13 cellular contexts compared by ENCODE assay signal in genomic region chr3:47008258-47008671, GRCh38. TPM values are rescaled to one million over a fixed set of nuclear protein-coding genes. Genes with fewer than 3 reads are reported as not detected.
DNase-seq lines count a peak whose midpoint lies in the region; ATAC-seq, FAIRE-seq and TF ChIP-seq lines count a peak whose summit lies in the region.
"Had no signal": no experiment of that assay in that cellular context is flagged by ENCODE, and none has a peak within 500 bp of the region (broad histone marks: within the 10 kb centered on the region; RNA-seq: fewer than 3 reads in every experiment).

No MANE protein-coding gene starts in this region.

- H3K9ac ChIP-seq in GM12878 (ENCODE audit: control insufficient read depth, insufficient read depth, low read length): no peak overlapping the region

- H3K79me2 ChIP-seq in ACC112 (ENCODE audit: control insufficient read depth, insufficient read depth, low read length, unreplicated experiment) (no peaks in the 10 kb centered on the region), GM12878 (ENCODE audit: control insufficient read depth, insufficient read depth, low read length) (no peaks in the 10 kb centered on the region)

- WGBS in GM12878 (ENCODE audit: insufficient coverage, insufficient replicate concordance, low lambda C conversion rate, missing lambda C conversion rate): 96% methylated on average over 13 of the region's 13 CpGs

- no peak overlapping the region for H2AFZ ChIP-seq in ACC112 (ENCODE audit: low read length, unreplicated experiment)
- H2AFZ ChIP-seq in GM12878 (ENCODE audit: control insufficient read depth, low read depth, low read length): no peak overlapping the region

- H3K36me3 ChIP-seq in ACC112 (ENCODE audit: insufficient read depth, low read length) (no peaks in the 10 kb centered on the region), GM12878 (ENCODE audit: control insufficient read depth in 2 of 2, insufficient read depth in 2 of 2, low read length in 1 of 2) (peaks cover 10 to 31% of the 10 kb centered on the region in 2 experiments; a peak in 3 of 4 replicates)
- H3K36me3 ChIP-seq in CD8-positive, alpha-beta memory T cell (ENCODE audit: insufficient read depth, low read length): peaks cover 35% of the 10 kb centered on the region

- SMC1A ChIA-PET in GM12878 (lab: Charles Lee; ENCODE audit: uncharacterized antibody, unreplicated experiment): no interaction called here

- TF ChIP-seq POLR2A in GM12878 (IDR thresholded peaks at IDR 0.05; ENCODE audit: low read depth, low read length) (no peak; the same call in 1 of the 2 replicates), GM12891 (IDR thresholded peaks at IDR 0.05; ENCODE audit: low read depth, low read length) (no peak)

- no peaks in the 10 kb centered on the region for H3K9me3 Mint-ChIP-seq in CD8-positive, alpha-beta memory T cell
- H3K9me3 Mint-ChIP-seq in naive B cell: no peaks in the 10 kb centered on the region
- no peaks in the 10 kb centered on the region for H3K9me3 Mint-ChIP-seq in stimulated activated naive CD8-positive, alpha-beta T cell treated with anti-CD3 and anti-CD28 coated beads, Interleukin-15, amount 100 ng/mL, for 72 hours

- no peak for TF ChIP-seq RAD21 in GM12878 (IDR thresholded peaks at IDR 0.05; ENCODE audit: insufficient read depth, low read depth, low read length)

- no peak for TF ChIP-seq EP300 in GM12878 (IDR thresholded peaks at IDR 0.05; ENCODE audit: borderline replicate concordance in 1 of 2, control insufficient read depth in 1 of 2, low read depth in 2 of 2, low read length in 2 of 2)

- H3K27me3 Mint-ChIP-seq in CD8-positive, alpha-beta memory T cell: no peaks in the 10 kb centered on the region
- H3K27me3 Mint-ChIP-seq in naive B cell: no peaks in the 10 kb centered on the region
- no peaks in the 10 kb centered on the region for H3K27me3 Mint-ChIP-seq in stimulated activated naive CD8-positive, alpha-beta T cell treated with anti-CD3 and anti-CD28 coated beads, Interleukin-15, amount 100 ng/mL, for 72 hours

- peak overlapping the region in 5 of 7 donors; percentile 50 to 63 (median 59) for H3K4me3 Mint-ChIP-seq in CD8-positive, alpha-beta memory T cell
- H3K4me3 Mint-ChIP-seq in naive B cell: peak overlapping the region in 7 of 8 donors; percentile 49 to 80 (median 67)
- no peak overlapping the region for H3K4me3 Mint-ChIP-seq in stimulated activated naive CD8-positive, alpha-beta T cell treated with anti-CD3 and anti-CD28 coated beads, Interleukin-15, amount 100 ng/mL, for 72 hours

- H3K4me1 Mint-ChIP-seq in CD8-positive, alpha-beta memory T cell: peaks cover 6 to 30% (median 7%) of the 10 kb centered on the region in 3 donors
- H3K4me1 Mint-ChIP-seq in naive B cell: peaks cover 4 to 14% (median 9%) of the 10 kb centered on the region in 3 donors
- H3K4me1 Mint-ChIP-seq in stimulated activated naive CD8-positive, alpha-beta T cell treated with anti-CD3 and anti-CD28 coated beads, Interleukin-15, amount 100 ng/mL, for 72 hours: peaks cover 29% of the 10 kb centered on the region

- H3K9me3 ChIP-seq in CD8-positive, alpha-beta memory T cell (ENCODE audit: low read length): no peaks in the 10 kb centered on the region
- H3K9me3 ChIP-seq in GM12878 (replicated peaks; ENCODE audit: control insufficient read depth, insufficient read depth, low read length): no peaks in the 10 kb centered on the region
- H3K9me3 ChIP-seq: mucosa of descending colon, stomach had no signal

- H3K36me3 Mint-ChIP-seq in CD8-positive, alpha-beta memory T cell: peaks cover 0 to 53% (median 0%) of the 10 kb centered on the region in 3 donors
- H3K36me3 Mint-ChIP-seq in naive B cell: no peaks in the 10 kb centered on the region

- peak overlapping the region in 6 of 8 donors; percentile 17 to 79 (median 53) for H3K27ac Mint-ChIP-seq in CD8-positive, alpha-beta memory T cell
- H3K27ac Mint-ChIP-seq in naive B cell: peak overlapping the region in 1 of 6 donors; percentile 44
- no peak overlapping the region for H3K27ac Mint-ChIP-seq in stimulated activated naive CD8-positive, alpha-beta T cell treated with anti-CD3 and anti-CD28 coated beads, Interleukin-15, amount 100 ng/mL, for 72 hours

- H4K20me1 ChIP-seq in GM12878 (ENCODE audit: control insufficient read depth, insufficient read depth): no peaks in the 10 kb centered on the region

- H3K4me3 ChIP-seq in ACC112 (ENCODE audit: low read depth, low read length) (peak overlapping the region; percentile 83; the same call in 1 of the 2 replicates), GM12878 (no peak overlapping the region)
- no peak overlapping the region for H3K4me3 ChIP-seq in CD8-positive, alpha-beta memory T cell (ENCODE audit: low read length)
- H3K4me3 ChIP-seq: mucosa of descending colon had no signal

- DNase-seq in CD8-positive, alpha-beta memory T cell: peak in 1 of 5 donors; percentile 46
- DNase-seq in GM12878 (ENCODE audit: low read depth, low spot score) (no peak), naive B cell (no peak), GM12891 (ENCODE audit: insufficient read length, low spot score) (no peak), LoVo (ENCODE audit: low spot score) (no peak), GM19239 (ENCODE audit: insufficient read length, low spot score) (no peak)
- DNase-seq in stimulated activated naive CD8-positive, alpha-beta T cell treated with anti-CD3 and anti-CD28 coated beads, Interleukin-15, amount 100 ng/mL, for 72 hours: no peak
- DNase-seq: amniotic stem cell, NCI-H1417 treated with DMSO at 0.1 percent for 48 hours, NCI-H510A, stomach had no signal

- H3K4me1 ChIP-seq in ACC112 (ENCODE audit: control insufficient read depth, insufficient read depth, low read length, unreplicated experiment): peaks cover 3% of the 10 kb centered on the region
- H3K4me1 ChIP-seq in CD8-positive, alpha-beta memory T cell (ENCODE audit: insufficient read depth, low read length): no peaks in the 10 kb centered on the region
- H3K4me1 ChIP-seq in GM12878 (ENCODE audit: control insufficient read depth, insufficient read depth, low read length): peaks cover 5% of the 10 kb centered on the region; the same call in 1 of the 2 replicates

- no peaks in the 10 kb centered on the region for H3K27me3 ChIP-seq in ACC112 (ENCODE audit: insufficient read depth, low read length)
- no peaks in the 10 kb centered on the region for H3K27me3 ChIP-seq in CD8-positive, alpha-beta memory T cell (ENCODE audit: insufficient read depth, low read length, poor library complexity, severe bottlenecking)
- no peaks in the 10 kb centered on the region for H3K27me3 ChIP-seq in GM12878 (replicated peaks in 1 of 2; ENCODE audit: control insufficient read depth in 2 of 2, insufficient read depth in 2 of 2, low read length in 1 of 2)
- H3K27me3 ChIP-seq: stomach had no signal

- FAIRE-seq in GM12878 (lab: Jason Lieb, UNC) (no peak), GM12891 (lab: Jason Lieb, UNC) (no peak), GM19239 (lab: Jason Lieb, UNC) (no peak)

- TF ChIP-seq CTCF in GM12878 (IDR thresholded peaks at IDR 0.05 in 2 of 3, conservative IDR thresholded peaks at IDR 0.05 in 1 of 3; ENCODE audit: control insufficient read depth in 2 of 3, extremely low read depth in 1 of 3, insufficient read depth in 1 of 3, low read depth in 3 of 3, low read length in 3 of 3): no peak

- no peak for ATAC-seq in GM12878
- ATAC-seq in naive B cell (ENCODE audit: low read depth in 2 of 2): no peak
- ATAC-seq in stimulated activated naive CD8-positive, alpha-beta T cell treated with anti-CD3 and anti-CD28 coated beads, Interleukin-15, amount 100 ng/mL, for 72 hours: no peak
- ATAC-seq: mucosa of descending colon had no signal

- CTCF ChIA-PET in CD8-positive, alpha-beta memory T cell (lab: Charles Lee): interaction anchor here (2.3 kb wide), 1 partner anchor 10 kb away, joined by 5 read pairs; no protein-coding TSS in a partner anchor
- CTCF ChIA-PET in GM12878 (lab: Yijun Ruan, JAX): no interaction called here

- H3K27ac ChIP-seq in ACC112 (ENCODE audit: low read depth, low read length) (no peak overlapping the region), GM12878 (ENCODE audit: control insufficient read depth, insufficient read depth) (no peak overlapping the region)
- no peak overlapping the region for H3K27ac ChIP-seq in CD8-positive, alpha-beta memory T cell (ENCODE audit: low read depth, low read length)

- no peak overlapping the region for H3K4me2 ChIP-seq in GM12878 (ENCODE audit: control insufficient read depth, insufficient read depth)

- no TSS peak for BruUV-seq in GM12878 (replicated peaks; lab: Mats Ljungman, UMichigan)

- in situ Hi-C loops in GM12878 (cut with MboI): no loop called here

- POLR2A ChIA-PET in CD8-positive, alpha-beta memory T cell (lab: Charles Lee): interaction anchor here (0.9 to 2.3 kb wide), 2 partner anchors 21 to 29 kb away, joined by 3 to 11 read pairs; partner anchors contain the start of gene NBEAL2
- POLR2A ChIA-PET in GM12878 (lab: Charles Lee): no interaction called here

- RAD21 ChIA-PET in GM12878 (lab: Charles Lee; ENCODE audit: unreplicated experiment): no interaction called here

- intact Hi-C loops in GM12878 (cut with micrococcal nuclease; ENCODE audit: unreplicated experiment): loop anchor here (2.0 kb wide), 1 partner anchor 213 kb away; no protein-coding TSS in a partner anchor

RNA-seq across cellular contexts. Expression of gene NBEAL2, which starts 28.8 kb away (rescaled TPM):
- 10 to 100 TPM; 76.2 to 83.5 TPM for total RNA-seq in CD8-positive, alpha-beta memory T cell
- polyA plus RNA-seq in CD8-positive, alpha-beta memory T cell: 12.8 TPM
- 152 and 168 TPM in 2 replicates for total RNA-seq in GM12878 (2013; cell fraction: nucleolus; rRNA removed)
- total RNA-seq in GM12878 (2014; rRNA removed): 47.2 and 52.0 TPM in 2 replicates
- total RNA-seq in GM12878 (2014; rRNA removed; fragmentation: Illumina TruSeq; extraction: Trizol): 19.7 and 21.8 TPM in 2 replicates
- total RNA-seq in GM12878 (2021): 106 and 127 TPM in 2 replicates
- 27.1 TPM for polyA plus RNA-seq in GM12878 (2011; ENCODE audit: low read depth)
- polyA plus RNA-seq in GM12878 (2011; rRNA removed): 17.1 and 29.0 TPM in 2 replicates
- 39.5 and 52.6 TPM in 2 replicates for polyA plus RNA-seq in GM12878 (2011; cell fraction: cytosol; rRNA removed)
- polyA plus RNA-seq in GM12878 (2011; cell fraction: nucleus; rRNA removed): 940 and 1,024 TPM in 2 replicates
- 62.9 and 78.4 TPM in 2 replicates for polyA plus RNA-seq in GM12878 (2012)
- 16.4 and 41.4 TPM in 2 replicates for polyA plus RNA-seq in GM12878 (2014; fragmentation: Illumina TruSeq; extraction: Trizol)
- under 1 TPM; 0.07 to 0.18 TPM for polyA plus RNA-seq in GM12878 (2014; fragmentation: Nextera tagmentation; extraction: Ambion mirVana)
- 96.3 and 110 TPM in 2 replicates for polyA plus RNA-seq in GM12878 (2014; rRNA removed)
- polyA plus RNA-seq in GM12878 (2016; fragmentation: Nextera tagmentation; extraction: Ambion mirVana): 10 to 100 TPM; 22.5 to 29.7 TPM
- polyA minus RNA-seq in GM12878 (2011; rRNA and poly(A)+ RNA removed): 21.7 and 46.1 TPM in 2 replicates
- 21.8 and 25.3 TPM in 2 replicates for polyA minus RNA-seq in GM12878 (2011; cell fraction: cytosol; rRNA and poly(A)+ RNA removed)
- polyA minus RNA-seq in GM12878 (2011; cell fraction: nucleus; rRNA and poly(A)+ RNA removed): 95.1 and 139 TPM in 2 replicates
- 1 to 10 TPM in 4 of 6 donors, under 1 TPM in 1, not detected in 1; 0.34 to 2.2 (median 1.5) TPM for polyA plus RNA-seq in naive B cell (ENCODE audit: low read depth in 6 of 6)
- 53.4 TPM for polyA plus RNA-seq in GM12891 (2012; ENCODE audit: low read depth, missing spikeins)

RNA-seq across cellular contexts. Expression of gene CCDC12, which starts 31.7 kb away (rescaled TPM):
- total RNA-seq in CD8-positive, alpha-beta memory T cell: 10 to 100 TPM; 56.4 to 59.8 TPM
- polyA plus RNA-seq in CD8-positive, alpha-beta memory T cell: 114 TPM
- 111 and 121 TPM in 2 replicates for total RNA-seq in GM12878 (2013; cell fraction: nucleolus; rRNA removed)
- total RNA-seq in GM12878 (2014; rRNA removed) (46.9 and 53.0 TPM in 2 replicates), GM12878 (2014; rRNA removed; fragmentation: Illumina TruSeq; extraction: Trizol) (67.3 and 72.4 TPM in 2 replicates), GM12878 (2021) (65.8 and 65.9 TPM in 2 replicates)
- polyA plus RNA-seq in GM12878 (2011; ENCODE audit: low read depth): 29.4 TPM
- polyA plus RNA-seq in GM12878 (2011; rRNA removed) (31.2 and 45.6 TPM in 2 replicates), GM12878 (2014; fragmentation: Illumina TruSeq; extraction: Trizol) (11.2 and 63.3 TPM in 2 replicates), GM12878 (2014; fragmentation: Nextera tagmentation; extraction: Ambion mirVana) (10 to 100 TPM in 1 of 2 experiments, 1 to 10 TPM in 1; 9.2 to 22.5 TPM), GM12878 (2014; rRNA removed) (59.3 and 67.6 TPM in 2 replicates), GM12878 (2016; fragmentation: Nextera tagmentation; extraction: Ambion mirVana) (10 to 100 TPM; 83.1 to 91.4 TPM), naive B cell (ENCODE audit: low read depth in 6 of 6) (100 to 1,000 TPM; 119 to 157 (median 123) TPM)
- polyA plus RNA-seq in GM12878 (2011; cell fraction: cytosol; rRNA removed): 52.2 and 68.0 TPM in 2 replicates
- 63.4 and 85.5 TPM in 2 replicates for polyA plus RNA-seq in GM12878 (2011; cell fraction: nucleus; rRNA removed)
- polyA plus RNA-seq in GM12878 (2012): 47.7 and 72.7 TPM in 2 replicates
- polyA minus RNA-seq in GM12878 (2011; rRNA and poly(A)+ RNA removed): 69.5 and 77.8 TPM in 2 replicates
- 15.6 and 18.2 TPM in 2 replicates for polyA minus RNA-seq in GM12878 (2011; cell fraction: cytosol; rRNA and poly(A)+ RNA removed)
- polyA minus RNA-seq in GM12878 (2011; cell fraction: nucleus; rRNA and poly(A)+ RNA removed): 64.3 and 144 TPM in 2 replicates
- polyA plus RNA-seq in GM12891 (2012; ENCODE audit: low read depth, missing spikeins): 55.8 TPM

Comparison
In these comparisons a context has a peak if more than half of its experiments do, and no peak if none do; other contexts are left out.
1. H3K27ac Mint-ChIP-seq: peak in CD8-positive, alpha-beta memory T cell (6 of 8); none in stimulated activated naive CD8-positive, alpha-beta T cell treated with anti-CD3 and anti-CD28 coated beads, Interleukin-15, amount 100 ng/mL, for 72 hours (0 of 2).
2. H3K4me3 Mint-ChIP-seq: peak in CD8-positive, alpha-beta memory T cell (5 of 7) and naive B cell (7 of 8); none in stimulated activated naive CD8-positive, alpha-beta T cell treated with anti-CD3 and anti-CD28 coated beads, Interleukin-15, amount 100 ng/mL, for 72 hours (0 of 2).